8 cellular contexts compared by ENCODE assay signal in genomic region chr11:65575568-65576231, GRCh38. TPM values are rescaled to one million over a fixed set of nuclear protein-coding genes. Genes with fewer than 3 reads are reported as not detected.
DNase-seq lines count a peak whose midpoint lies in the region; ATAC-seq, FAIRE-seq and TF ChIP-seq lines count a peak whose summit lies in the region.

TSS of gene EHBP1L1 (plus strand) at chr11:65576053. CDS start at chr11:65576303, 250 bp downstream.

- H3K36me3 ChIP-seq in HUES6 (ENCODE audit: control insufficient read depth, insufficient read depth, low read length) (no peaks in the 10 kb centered on the region), ascending aorta (peaks cover 24 to 27% of the 10 kb centered on the region in 2 donors), hepatocyte (replicated peaks; ENCODE audit: insufficient read depth, low read depth) (no peaks in the 10 kb centered on the region), small intestine (ENCODE audit: control insufficient read depth in 2 of 2, insufficient read depth in 2 of 2, low read length in 2 of 2) (peaks cover 0 to 4% of the 10 kb centered on the region in 2 donors)

- 8% methylated on average over 28 of the region's 69 CpGs for WGBS in hepatocyte (ENCODE audit: low lambda C conversion rate, missing lambda C conversion rate)
- 0 to 2% (median 1%) methylated on average over 34 to 69 of the region's 69 CpGs for WGBS in small intestine, 3 donors

- H3K4me3 ChIP-seq in GM08714 (ENCODE audit: low read length) (peak within 1 kb of the TSS; percentile 73), HUES6 (ENCODE audit: low read depth, low read length) (peak within 1 kb of the TSS; percentile 66), ascending aorta (peak within 1 kb of the TSS; percentile 95 to 98), hepatocyte (peak within 1 kb of the TSS; percentile 79), small intestine (ENCODE audit: low read depth in 1 of 2, low read length in 2 of 2) (peak within 1 kb of the TSS; percentile 73 to 94)

- H3K4me3 Mint-ChIP-seq in T-helper 17 cell: peak within 1 kb of the TSS; percentile 94

- no peak for TF ChIP-seq CTCF in ascending aorta (IDR thresholded peaks at IDR 0.05)
- TF ChIP-seq CTCF in hepatocyte (IDR thresholded peaks at IDR 0.05; ENCODE audit: poor library complexity): no peak

- H3K79me2 ChIP-seq in hepatocyte: peaks cover 27% of the 10 kb centered on the region

- peak; percentile 66 to 89 (median 85) for DNase-seq in T-helper 17 cell
- peak in 1 of 2 donors; percentile 89 for DNase-seq in ascending aorta (ENCODE audit: low spot score in 2 of 2)
- DNase-seq in hepatocyte (ENCODE audit: low spot score): peak; percentile 85
- DNase-seq in small intestine: peak; percentile 82
- no peak for DNase-seq in SHP77 treated with DMSO at 0.1 percent for 48 hours (lab: John Stamatoyannopoulos, UW)

- peak; percentile 40 for ATAC-seq in T-helper 17 cell
- no peak for ATAC-seq in GM21717 (IDR thresholded peaks at IDR 0.05; ENCODE audit: unreplicated experiment)

- peaks cover 5% of the 10 kb centered on the region for H3K36me3 Mint-ChIP-seq in T-helper 17 cell (ENCODE audit: low read depth)

- no peaks in the 10 kb centered on the region for H3K9me3 ChIP-seq in HUES6 (ENCODE audit: control insufficient read depth, insufficient read depth, low read depth, low read length)
- H3K9me3 ChIP-seq in T-helper 17 cell (ENCODE audit: control insufficient read depth, low read length, poor library complexity, severe bottlenecking): no peaks in the 10 kb centered on the region
- H3K9me3 ChIP-seq in ascending aorta: no peaks in the 10 kb centered on the region
- H3K9me3 ChIP-seq in hepatocyte (ENCODE audit: low read depth): no peaks in the 10 kb centered on the region
- no peaks in the 10 kb centered on the region for H3K9me3 ChIP-seq in small intestine (ENCODE audit: control insufficient read depth, low read depth)

- intact Hi-C loops in ascending aorta (cut with DNase I): loop anchor here (2.0 kb wide), 2 partner anchors 31 to 157 kb away; no protein-coding TSS in a partner anchor

- H3K4me1 ChIP-seq in HUES6 (ENCODE audit: control insufficient read depth, insufficient read depth, low read length) (peaks cover 34% of the 10 kb centered on the region), ascending aorta (peaks cover 28 to 44% of the 10 kb centered on the region in 2 donors), hepatocyte (ENCODE audit: insufficient read depth) (peaks cover 57% of the 10 kb centered on the region), small intestine (ENCODE audit: control insufficient read depth in 2 of 2, insufficient read depth in 1 of 2, low read depth in 1 of 2, low read length in 1 of 2) (peaks cover 4 to 15% of the 10 kb centered on the region in 2 donors)

- H3K9me2 ChIP-seq in hepatocyte (replicated peaks; ENCODE audit: insufficient read depth): no peaks in the 10 kb centered on the region

- peaks cover 19% of the 10 kb centered on the region for H4K20me1 ChIP-seq in hepatocyte (ENCODE audit: insufficient read depth, poor library complexity, severe bottlenecking)

- peak within 1 kb of the TSS; percentile 16 for H3K9ac ChIP-seq in HUES6 (ENCODE audit: low read length)

- H3K27me3 ChIP-seq in HUES6 (ENCODE audit: control insufficient read depth, insufficient read depth, low read length) (peaks cover 43% of the 10 kb centered on the region), ascending aorta (no peaks in the 10 kb centered on the region), hepatocyte (no peaks in the 10 kb centered on the region), small intestine (ENCODE audit: control insufficient read depth in 2 of 2, insufficient read depth in 2 of 2, low read length in 2 of 2) (no peaks in the 10 kb centered on the region)

- peaks cover 51% of the 10 kb centered on the region for H3K4me1 Mint-ChIP-seq in T-helper 17 cell

- peak within 1 kb of the TSS; percentile 98 for H3K4me2 ChIP-seq in hepatocyte

- H3K27ac ChIP-seq in HUES6 (ENCODE audit: low read depth, low read length) (no peak within 1 kb of the TSS), ascending aorta (peak within 1 kb of the TSS; percentile 96 to 99), hepatocyte (peak within 1 kb of the TSS; percentile 82), small intestine (ENCODE audit: low read depth in 1 of 2, low read length in 1 of 2) (peak within 1 kb of the TSS; percentile 87 to 95)

- FAIRE-seq in small intestine (lab: Jason Lieb, UNC): no peak

- no peak within 1 kb of the TSS for H2AFZ ChIP-seq in hepatocyte

- H3K27ac Mint-ChIP-seq in T-helper 17 cell: peak within 1 kb of the TSS; percentile 99

- H3K27me3 Mint-ChIP-seq in T-helper 17 cell: no peaks in the 10 kb centered on the region

RNA-seq across cellular contexts. Expression of gene EHBP1L1, which starts in this region (rescaled TPM):
- 100 to 1,000 TPM; 123 to 152 TPM for total RNA-seq in T-helper 17 cell
- total RNA-seq in ascending aorta: 418 TPM
- total RNA-seq in hepatocyte: 8.4 and 20.9 TPM in 2 replicates
- 12.5 and 18.1 TPM in 2 replicates for polyA plus RNA-seq in hepatocyte
- 100 to 1,000 TPM in 1 of 3 donors, 10 to 100 TPM in 2; 36.1 to 131 (median 68.4) TPM for polyA plus RNA-seq in small intestine
